In genomic region chr17:75004371-75004770, GRCh38 we compare ENCODE assay signal across 25 cellular contexts. TPM values are rescaled to one million over a fixed set of nuclear protein-coding genes. Genes with fewer than 3 reads are reported as not detected.
DNase-seq lines count a peak whose midpoint lies in the region; ATAC-seq and TF ChIP-seq lines count a peak whose summit lies in the region.
"Had no signal": no experiment of that assay in that cellular context is flagged by ENCODE, and none has a peak within 500 bp of the region (broad histone marks: within the 10 kb centered on the region; RNA-seq: fewer than 3 reads in every experiment).

No MANE protein-coding gene starts in this region.

- TF ChIP-seq RAD21 in IMR-90 (IDR thresholded peaks at IDR 0.05; ENCODE audit: low read length) = no peak

- H3K9me3 Mint-ChIP-seq in stimulated activated naive B cell treated with anti-CD40 and anti-IgM and Interleukin-4, amounts not matched to agents 10 μg/mL and 1 μg/mL and 100 μg/mL, for 72 hours = no peaks in the 10 kb centered on the region
- no peaks in the 10 kb centered on the region for H3K9me3 Mint-ChIP-seq in activated naive CD4-positive, alpha-beta T cell treated with anti-CD3 and anti-CD28 coated beads for 36 hours
- H3K9me3 Mint-ChIP-seq: CD14-positive monocyte; CD4-positive, alpha-beta memory T cell; CD8-positive, alpha-beta memory T cell had no signal

- H3K36me3 Mint-ChIP-seq in stimulated activated naive B cell treated with anti-CD40 and anti-IgM and Interleukin-4, amounts not matched to agents 10 μg/mL and 1 μg/mL and 100 μg/mL, for 72 hours = no peaks in the 10 kb centered on the region
- no peaks in the 10 kb centered on the region for H3K36me3 Mint-ChIP-seq in activated naive CD4-positive, alpha-beta T cell treated with anti-CD3 and anti-CD28 coated beads for 36 hours (ENCODE audit: low read depth)
- H3K36me3 Mint-ChIP-seq: CD14-positive monocyte; CD4-positive, alpha-beta memory T cell; CD4-positive, CD25-positive, alpha-beta regulatory T cell; CD8-positive, alpha-beta memory T cell had no signal

- no peaks in the 10 kb centered on the region; the same call in 1 of the 2 replicates for H4K20me1 ChIP-seq in IMR-90 (ENCODE audit: insufficient read depth, low read length)
- H4K20me1 ChIP-seq: BLaER1 had no signal

- H3K4me3 ChIP-seq in IMR-90 (ENCODE audit: insufficient read depth, low read depth, low read length) (no peak overlapping the region), SJCRH30 (no peak overlapping the region)
- H3K4me3 ChIP-seq: BLaER1, GM12878 had no signal

- no peak overlapping the region for H3K9ac ChIP-seq in IMR-90 (ENCODE audit: low read depth, low read length)
- H3K9ac ChIP-seq: BLaER1 had no signal

- H3K27me3 Mint-ChIP-seq in stimulated activated naive B cell treated with anti-CD40 and anti-IgM and Interleukin-4, amounts not matched to agents 10 μg/mL and 1 μg/mL and 100 μg/mL, for 72 hours = peaks cover 23 to 43% of the 10 kb centered on the region in 2 donors
- H3K27me3 Mint-ChIP-seq in activated naive CD4-positive, alpha-beta T cell treated with anti-CD3 and anti-CD28 coated beads for 36 hours (ENCODE audit: low read depth) = no peaks in the 10 kb centered on the region

- intact Hi-C loops in IMR-90 (cut with micrococcal nuclease) = no loop called here
- intact Hi-C loops in activated naive CD4-positive, alpha-beta T cell treated with anti-CD3 and anti-CD28 coated beads for 36 hours (cut with micrococcal nuclease) = no loop called here

- peaks cover 3 to 5% of the 10 kb centered on the region in 2 experiments; a peak in 2 of 4 replicates for H3K79me1 ChIP-seq in IMR-90 (ENCODE audit: low read depth in 1 of 2, low read length in 2 of 2)

- no peaks in the 10 kb centered on the region for H3K9me3 ChIP-seq in IMR-90 (ENCODE audit: control insufficient read depth, insufficient read depth, low read length)
- H3K9me3 ChIP-seq in SJCRH30 (replicated peaks) = no peaks in the 10 kb centered on the region
- H3K9me3 ChIP-seq: BE2C, BLaER1 had no signal

- H3K4ac ChIP-seq in IMR-90 (ENCODE audit: low read depth, low read length) = no peak overlapping the region

- no peak overlapping the region for H4K5ac ChIP-seq in IMR-90 (ENCODE audit: low read depth, low read length)

- H3K27ac ChIP-seq in IMR-90 (ENCODE audit: insufficient read depth, low read length) = no peak overlapping the region
- H3K27ac ChIP-seq in SJCRH30 = no peak overlapping the region
- H3K27ac ChIP-seq: BLaER1 had no signal

- ATAC-seq in IMR-90 (ENCODE audit: low read depth) (no peak), GM21390 (IDR thresholded peaks at IDR 0.05; ENCODE audit: unreplicated experiment) (no peak)
- no peak for ATAC-seq in stimulated activated naive B cell treated with anti-CD40 and anti-IgM and Interleukin-4, amounts not matched to agents 10 μg/mL and 1 μg/mL and 100 μg/mL, for 72 hours (replicated peaks)
- ATAC-seq: GM12878 had no signal

- no peak for TF ChIP-seq CTCF in IMR-90 (conservative IDR thresholded peaks at IDR 0.05; ENCODE audit: low read depth, low read length)

- BruUV-seq in IMR-90 (replicated peaks; lab: Mats Ljungman, UMichigan) = no TSS peak

- no peak overlapping the region for H2BK15ac ChIP-seq in IMR-90 (ENCODE audit: low read depth, low read length)

- DNase-seq in D341Med (ENCODE audit: low spot score) (peak; percentile 31), IMR-90 (no peak), SJCRH30 (peak; percentile 74 to 75), NCI-H2227 treated with DMSO at 0.1 percent for 48 hours (lab: John Stamatoyannopoulos, UW) (no peak), cerebellum (ENCODE audit: low spot score) (no peak)
- DNase-seq in stimulated activated naive B cell treated with anti-CD40 and anti-IgM and Interleukin-4, amounts not matched to agents 10 μg/mL and 1 μg/mL and 100 μg/mL, for 72 hours = no peak
- no peak for DNase-seq in activated naive CD4-positive, alpha-beta T cell treated with anti-CD3 and anti-CD28 coated beads for 36 hours
- DNase-seq: 8988T; ACHN; BE2C; CD4-positive, alpha-beta memory T cell; CD4-positive, CD25-positive, alpha-beta regulatory T cell; CD8-positive, alpha-beta memory T cell; COR-L47; DMS 273 treated with DMSO at 0.1 percent for 48 hours; DMS153; DMS53; DMS79; DND-41; EL; GDM1 had no signal

- H2AFZ ChIP-seq in IMR-90 (replicated peaks; ENCODE audit: low read length, poor library complexity) = no peak overlapping the region

- no peak overlapping the region for H2BK120ac ChIP-seq in IMR-90 (ENCODE audit: low read depth, low read length)

- in situ Hi-C loops in IMR-90 (cut with MboI; ENCODE audit: low sequenced_read_pairs) = no loop called here

- no peaks in the 10 kb centered on the region for H3K27me3 ChIP-seq in IMR-90 (ENCODE audit: control insufficient read depth, insufficient read depth, low read length)
- H3K27me3 ChIP-seq in SJCRH30 = no peaks in the 10 kb centered on the region
- H3K27me3 ChIP-seq: BE2C, BLaER1 had no signal

- no peaks in the 10 kb centered on the region for H3K4me1 ChIP-seq in IMR-90 (ENCODE audit: control insufficient read depth, insufficient read depth, low read length)
- H3K4me1 ChIP-seq in SJCRH30 = peaks cover 14% of the 10 kb centered on the region
- H3K4me1 ChIP-seq: BE2C had no signal

- no peak overlapping the region for H3K14ac ChIP-seq in IMR-90 (replicated peaks; ENCODE audit: low read depth, low read length)

- no peak overlapping the region for H3K4me2 ChIP-seq in IMR-90 (ENCODE audit: low read depth, low read length)
- H3K4me2 ChIP-seq: BLaER1 had no signal

- H3K4me1 Mint-ChIP-seq in stimulated activated naive B cell treated with anti-CD40 and anti-IgM and Interleukin-4, amounts not matched to agents 10 μg/mL and 1 μg/mL and 100 μg/mL, for 72 hours = peaks cover 11 to 16% of the 10 kb centered on the region in 2 donors
- no peaks in the 10 kb centered on the region for H3K4me1 Mint-ChIP-seq in activated naive CD4-positive, alpha-beta T cell treated with anti-CD3 and anti-CD28 coated beads for 36 hours (ENCODE audit: low read depth)
- H3K4me1 Mint-ChIP-seq: CD4-positive, alpha-beta memory T cell; CD4-positive, CD25-positive, alpha-beta regulatory T cell; CD8-positive, alpha-beta memory T cell had no signal

- no peaks in the 10 kb centered on the region for H3K9me1 ChIP-seq in IMR-90 (ENCODE audit: insufficient read depth, low read length)

- H3K36me3 ChIP-seq in IMR-90 (ENCODE audit: control insufficient read depth, insufficient read depth, low read length) (peaks cover 40% of the 10 kb centered on the region), SJCRH30 (peaks cover 10% of the 10 kb centered on the region)

- H2AK5ac ChIP-seq in IMR-90 (ENCODE audit: low read depth, low read length) = no peak overlapping the region

- H3K23ac ChIP-seq in IMR-90 (ENCODE audit: low read depth, low read length) = no peak overlapping the region

- H4K8ac ChIP-seq in IMR-90 (ENCODE audit: low read depth in 2 of 2, low read length in 2 of 2) = no peak overlapping the region

- 100% methylated on average over 1 of the region's 3 CpGs; no CpG with 5 or more reads in 1 of the 2 experiments for WGBS in IMR-90 (ENCODE audit: extremely low coverage in 2 of 2, insufficient read length in 1 of 2), 2 experiments

- H2BK5ac ChIP-seq in IMR-90 (ENCODE audit: low read depth, low read length, poor library complexity, severe bottlenecking) = no peak overlapping the region

- no peak for TF ChIP-seq POLR2A in IMR-90 (IDR thresholded peaks at IDR 0.05; ENCODE audit: low read depth, low read length)

- no peak overlapping the region for H2BK20ac ChIP-seq in IMR-90 (ENCODE audit: low read depth, low read length)

- dilution Hi-C loops in IMR-90 (cut with HindIII; ENCODE audit: low sequenced_read_pairs, unreplicated experiment) = no loop called here

- H2AK9ac ChIP-seq in IMR-90 (replicated peaks; ENCODE audit: low read depth, low read length, poor library complexity) = peak overlapping the region; percentile 9

- no peak overlapping the region for H4K91ac ChIP-seq in IMR-90 (ENCODE audit: insufficient read depth, low read depth, low read length)

- POLR2A ChIA-PET in IMR-90 (lab: Charles Lee; ENCODE audit: unreplicated experiment) = no interaction called here

- CTCF ChIA-PET in IMR-90 (lab: Yijun Ruan, JAX) = no interaction called here
- CTCF ChIA-PET in activated naive CD4-positive, alpha-beta T cell treated with anti-CD3 and anti-CD28 coated beads for 36 hours (lab: Charles Lee) = interaction anchor here (3.0 kb wide), 1 partner anchor 43 kb away, joined by 14 read pairs; no protein-coding TSS in a partner anchor

- H3K4me3 Mint-ChIP-seq in stimulated activated naive B cell treated with anti-CD40 and anti-IgM and Interleukin-4, amounts not matched to agents 10 μg/mL and 1 μg/mL and 100 μg/mL, for 72 hours = no peak overlapping the region
- H3K4me3 Mint-ChIP-seq in activated naive CD4-positive, alpha-beta T cell treated with anti-CD3 and anti-CD28 coated beads for 36 hours = no peak overlapping the region
- H3K4me3 Mint-ChIP-seq: CD14-positive monocyte; CD4-positive, alpha-beta memory T cell; CD4-positive, CD25-positive, alpha-beta regulatory T cell; CD8-positive, alpha-beta memory T cell had no signal

- no peak overlapping the region for H3K56ac ChIP-seq in IMR-90 (ENCODE audit: extremely low read depth, insufficient read depth, low read length)

- peak overlapping the region; percentile 71 for H3K27ac Mint-ChIP-seq in stimulated activated naive B cell treated with anti-CD40 and anti-IgM and Interleukin-4, amounts not matched to agents 10 μg/mL and 1 μg/mL and 100 μg/mL, for 72 hours
- H3K27ac Mint-ChIP-seq in activated naive CD4-positive, alpha-beta T cell treated with anti-CD3 and anti-CD28 coated beads for 36 hours = no peak overlapping the region
- H3K27ac Mint-ChIP-seq: CD14-positive monocyte; CD4-positive, alpha-beta memory T cell had no signal

- H3K18ac ChIP-seq in IMR-90 (ENCODE audit: low read depth, low read length) = no peak overlapping the region

RNA-seq across cellular contexts. Expression of gene MRPL58, which starts 8.1 kb away (rescaled TPM):
- 42.5 and 53.9 TPM in 2 replicates for total RNA-seq in IMR-90 (2012; rRNA removed)
- 49.0 and 53.0 TPM in 2 replicates for polyA plus RNA-seq in IMR-90 (2012; rRNA removed)
- polyA plus RNA-seq in IMR-90 (2012; cell fraction: cytosol; rRNA removed) = 72.6 and 78.2 TPM in 2 replicates
- 21.8 and 25.5 TPM in 2 replicates for polyA plus RNA-seq in IMR-90 (2012; cell fraction: nucleus; rRNA removed; ENCODE audit: low replicate concordance)
- 39.6 and 39.8 TPM in 2 replicates for total RNA-seq in SJCRH30 (2014; rRNA removed; shearing (Covaris generic))
- 6.6 TPM for total RNA-seq in cerebellum
- total RNA-seq in activated naive CD4-positive, alpha-beta T cell treated with anti-CD3 and anti-CD28 coated beads for 36 hours = 10 to 100 TPM; 60.6 to 64.5 TPM

RNA-seq across cellular contexts. Expression of gene CDR2L, which starts 16.9 kb away (rescaled TPM):
- total RNA-seq in IMR-90 (2012; rRNA removed) (5.6 and 5.7 TPM in 2 replicates), cerebellum (7.1 TPM)
- 18.9 and 23.2 TPM in 2 replicates for polyA plus RNA-seq in IMR-90 (2012; rRNA removed)
- 14.2 and 21.1 TPM in 2 replicates for polyA plus RNA-seq in IMR-90 (2012; cell fraction: cytosol; rRNA removed)
- polyA plus RNA-seq in IMR-90 (2012; cell fraction: nucleus; rRNA removed; ENCODE audit: low replicate concordance) = 12.6 and 30.3 TPM in 2 replicates
- 10.9 and 11.3 TPM in 2 replicates for total RNA-seq in SJCRH30 (2014; rRNA removed; shearing (Covaris generic))
- under 1 TPM; 0.49 to 0.93 TPM for total RNA-seq in activated naive CD4-positive, alpha-beta T cell treated with anti-CD3 and anti-CD28 coated beads for 36 hours
- total RNA-seq: CD4-positive, CD25-positive, alpha-beta regulatory T cell had no signal
- polyA plus RNA-seq: CD14-positive monocyte; CD4-positive, alpha-beta memory T cell had no signal

RNA-seq across cellular contexts. Expression of gene HID1, which starts 31.8 kb away (rescaled TPM):
- total RNA-seq in IMR-90 (2012; rRNA removed) (0.18 and 0.56 TPM in 2 replicates), cerebellum (23.0 TPM)
- 1.7 and 2.7 TPM in 2 replicates for polyA plus RNA-seq in IMR-90 (2012; rRNA removed)
- 0.27 and 2.5 TPM in 2 replicates for polyA plus RNA-seq in IMR-90 (2012; cell fraction: cytosol; rRNA removed)
- polyA plus RNA-seq in IMR-90 (2012; cell fraction: nucleus; rRNA removed; ENCODE audit: low replicate concordance) = 6.8 and 10.5 TPM in 2 replicates
- total RNA-seq in SJCRH30 (2014; rRNA removed; shearing (Covaris generic)) = 0.71 and 1.7 TPM in 2 replicates
- total RNA-seq in activated naive CD4-positive, alpha-beta T cell treated with anti-CD3 and anti-CD28 coated beads for 36 hours = 1 to 10 TPM in 1 of 2 experiments, under 1 TPM in 1; 0.91 to 1.6 TPM
- polyA plus RNA-seq: CD14-positive monocyte had no signal

RNA-seq across cellular contexts. Expression of gene ATP5PD, which starts 42.4 kb away (rescaled TPM):
- total RNA-seq in IMR-90 (2012; rRNA removed) (365 and 373 TPM in 2 replicates), cerebellum (69.1 TPM)
- polyA plus RNA-seq in IMR-90 (2012; rRNA removed) = 331 and 425 TPM in 2 replicates
- 109 and 263 TPM in 2 replicates for polyA plus RNA-seq in IMR-90 (2012; cell fraction: cytosol; rRNA removed)
- 38.0 and 159 TPM in 2 replicates for polyA plus RNA-seq in IMR-90 (2012; cell fraction: nucleus; rRNA removed; ENCODE audit: low replicate concordance)
- 337 and 350 TPM in 2 replicates for total RNA-seq in SJCRH30 (2014; rRNA removed; shearing (Covaris generic))
- total RNA-seq in activated naive CD4-positive, alpha-beta T cell treated with anti-CD3 and anti-CD28 coated beads for 36 hours = 100 to 1,000 TPM; 227 to 249 TPM

RNA-seq across cellular contexts. Expression of gene KCTD2, which starts 42.7 kb away (rescaled TPM):
- 9.1 and 9.4 TPM in 2 replicates for total RNA-seq in IMR-90 (2012; rRNA removed)
- 18.3 and 18.4 TPM in 2 replicates for polyA plus RNA-seq in IMR-90 (2012; rRNA removed)
- 10.8 and 16.4 TPM in 2 replicates for polyA plus RNA-seq in IMR-90 (2012; cell fraction: cytosol; rRNA removed)
- polyA plus RNA-seq in IMR-90 (2012; cell fraction: nucleus; rRNA removed; ENCODE audit: low replicate concordance) = 9.9 and 12.6 TPM in 2 replicates
- 34.4 and 34.5 TPM in 2 replicates for total RNA-seq in SJCRH30 (2014; rRNA removed; shearing (Covaris generic))
- 31.5 TPM for total RNA-seq in cerebellum
- 10 to 100 TPM; 18.7 to 20.8 TPM for total RNA-seq in activated naive CD4-positive, alpha-beta T cell treated with anti-CD3 and anti-CD28 coated beads for 36 hours

Comparison
In these comparisons a context has a peak if more than half of its experiments do, and no peak if none do; other contexts are left out.
1. DNase-seq: peak in D341Med (single experiment) and SJCRH30 (2 of 2); none in IMR-90 (single experiment), stimulated activated naive B cell treated with anti-CD40 and anti-IgM and Interleukin-4, amounts not matched to agents 10 μg/mL and 1 μg/mL and 100 μg/mL, for 72 hours (single experiment), NCI-H2227 treated with DMSO at 0.1 percent for 48 hours (single experiment), cerebellum (single experiment) and activated naive CD4-positive, alpha-beta T cell treated with anti-CD3 and anti-CD28 coated beads for 36 hours (single experiment).